In genomic region chr9:32378496-32378895, GRCh38 we compare ENCODE assay signal across 8 cellular contexts. TPM values are rescaled to one million over a fixed set of nuclear protein-coding genes. Genes with fewer than 3 reads are reported as not detected.
A peak's percentile ranks its signal among the peaks of the same experiment; 100 is the strongest.
DNase-seq lines count a peak whose midpoint lies in the region; ATAC-seq and TF ChIP-seq lines count a peak whose summit lies in the region.

No MANE protein-coding gene starts in this region.

- peaks cover 4 to 15% of the 10 kb centered on the region in 2 donors for H3K4me1 Mint-ChIP-seq in stimulated activated naive B cell treated with anti-CD40 and anti-IgM and Interleukin-4, amounts not matched to agents 10 μg/mL and 1 μg/mL and 100 μg/mL, for 72 hours

- no peaks in the 10 kb centered on the region for H3K9me3 Mint-ChIP-seq in stimulated activated naive B cell treated with anti-CD40 and anti-IgM and Interleukin-4, amounts not matched to agents 10 μg/mL and 1 μg/mL and 100 μg/mL, for 72 hours

- DNase-seq in AG08396 (ENCODE audit: low spot score) (peak; percentile 69), GM12864 (ENCODE audit: low read depth) (peak; percentile 41), LoVo (ENCODE audit: low spot score) (peak; percentile 66), RPMI7951 (ENCODE audit: low read depth) (peak; percentile 70), brain pericyte (ENCODE audit: low read depth, low spot score) (peak; percentile 41), inferior parietal cortex (ENCODE audit: extremely low spot score) (peak; percentile 85)
- DNase-seq in stimulated activated naive B cell treated with anti-CD40 and anti-IgM and Interleukin-4, amounts not matched to agents 10 μg/mL and 1 μg/mL and 100 μg/mL, for 72 hours: peak; percentile 19

- ATAC-seq in stimulated activated naive B cell treated with anti-CD40 and anti-IgM and Interleukin-4, amounts not matched to agents 10 μg/mL and 1 μg/mL and 100 μg/mL, for 72 hours (replicated peaks): peak; percentile 85 to 88

- peak; percentile 79 for TF ChIP-seq CTCF in GM12864 (IDR thresholded peaks at IDR 0.05; ENCODE audit: low read depth, low read length, missing control alignments)
- peak; percentile 48 for TF ChIP-seq CTCF in HEK293 (tag by site-specific recombination; IDR thresholded peaks at IDR 0.05)

- CTCF ChIA-PET in HEK293 (lab: Yijun Ruan, JAX): interaction anchor here (0.5 to 7.4 kb wide), 60 partner anchors 9 to 1242 kb away, joined by 3 to 583 read pairs (median 5); partner anchors contain the start of genes NDUFB6, RIGI, SMIM27 and TOPORS

- no peak overlapping the region for H3K27ac Mint-ChIP-seq in stimulated activated naive B cell treated with anti-CD40 and anti-IgM and Interleukin-4, amounts not matched to agents 10 μg/mL and 1 μg/mL and 100 μg/mL, for 72 hours

- H3K27ac ChIP-seq in HEK293 (ENCODE audit: extremely low read depth, low read depth, low read length): no peak overlapping the region

- H3K4me3 ChIP-seq in GM12864 (ENCODE audit: low read depth, low read length) (no peak overlapping the region), HEK293 (ENCODE audit: low read depth, low read length) (no peak overlapping the region)

- peaks cover 27 to 28% of the 10 kb centered on the region in 2 donors for H3K27me3 Mint-ChIP-seq in stimulated activated naive B cell treated with anti-CD40 and anti-IgM and Interleukin-4, amounts not matched to agents 10 μg/mL and 1 μg/mL and 100 μg/mL, for 72 hours

- H3K9me3 ChIP-seq in HEK293 (ENCODE audit: control insufficient read depth, insufficient read depth, low read depth, low read length): no peaks in the 10 kb centered on the region

- POLR2A ChIA-PET in HEK293 (lab: Yijun Ruan, JAX): interaction anchor here (0.9 to 2.0 kb wide), 6 partner anchors 147 to 665 kb away, joined by 3 to 15 read pairs (median 8); partner anchors contain the start of genes NDUFB6, RIGI and SMIM27

- H3K36me3 Mint-ChIP-seq in stimulated activated naive B cell treated with anti-CD40 and anti-IgM and Interleukin-4, amounts not matched to agents 10 μg/mL and 1 μg/mL and 100 μg/mL, for 72 hours: no peaks in the 10 kb centered on the region

- no peak overlapping the region for H3K4me3 Mint-ChIP-seq in stimulated activated naive B cell treated with anti-CD40 and anti-IgM and Interleukin-4, amounts not matched to agents 10 μg/mL and 1 μg/mL and 100 μg/mL, for 72 hours

- H3K36me3 ChIP-seq in HEK293 (ENCODE audit: control insufficient read depth in 2 of 2, insufficient read depth in 1 of 2, low read length in 2 of 2): no peaks in the 10 kb centered on the region

- H3K4me1 ChIP-seq in HEK293 (ENCODE audit: control insufficient read depth, insufficient read depth, low read length): no peaks in the 10 kb centered on the region

TF ChIP-seq in HEK293, 187 proteins besides CTCF, POLR2A, EP300 and RAD21 (continues in another document):
- TF ChIP-seq ZNF37A (tag by site-specific recombination; IDR thresholded peaks at IDR 0.05): no peak
- no peak for TF ChIP-seq ZNF335 (tag by site-specific recombination; conservative IDR thresholded peaks at IDR 0.05)
- TF ChIP-seq ZNF114 (tag by site-specific recombination; IDR thresholded peaks at IDR 0.05): no peak
- TF ChIP-seq ZNF292 (tag by site-specific recombination; IDR thresholded peaks at IDR 0.05; ENCODE audit: borderline replicate concordance, low read depth): no peak
- TF ChIP-seq ZNF24 (tag by site-specific recombination; IDR thresholded peaks at IDR 0.05): no peak
- peak; percentile 83 for TF ChIP-seq PRDM4 (tag by site-specific recombination; IDR thresholded peaks at IDR 0.05)
- TF ChIP-seq TRIM28 (IDR thresholded peaks at IDR 0.05; ENCODE audit: borderline replicate concordance, low read length): no peak
- TF ChIP-seq ZNF23 (tag by site-specific recombination; IDR thresholded peaks at IDR 0.05; ENCODE audit: borderline replicate concordance): no peak
- no peak for TF ChIP-seq ZNF26 (tag by site-specific recombination; IDR thresholded peaks at IDR 0.05)
- TF ChIP-seq ZNF654 (tag by site-specific recombination; IDR thresholded peaks at IDR 0.05; ENCODE audit: low read depth): peak; percentile 87
- TF ChIP-seq ATF2 (tag by site-specific recombination; IDR thresholded peaks at IDR 0.05; ENCODE audit: low read depth): no peak
- no peak for TF ChIP-seq PBX3 (CRISPR knock-in tag; IDR thresholded peaks at IDR 0.05)

RNA-seq across cellular contexts. Expression of gene ACO1, which starts 5.9 kb away (rescaled TPM):
- 42.7 and 47.6 TPM in 2 replicates for total RNA-seq in RPMI7951 (2014; rRNA removed; shearing (Covaris generic))

Comparison
In these comparisons a context has a peak if more than half of its experiments do, and no peak if none do; other contexts are left out.
1. DNase-seq: peak in every context shown above with its lines; median percentile 85 in inferior parietal cortex; 70 in RPMI7951; 69 in AG08396; 66 in LoVo; 41 in GM12864; 41 in brain pericyte; 19 in stimulated activated naive B cell treated with anti-CD40 and anti-IgM and Interleukin-4, amounts not matched to agents 10 μg/mL and 1 μg/mL and 100 μg/mL, for 72 hours.